In genomic region chr4:3070709-3071500, GRCh38 we compare ENCODE assay signal across 3 cellular contexts.
TF ChIP-seq lines count a peak whose summit lies in the region.

No MANE protein-coding gene starts in this region.

TF ChIP-seq in liver, 16 proteins besides CTCF, POLR2A, EP300 and RAD21:
- TF ChIP-seq TAF1 (conservative IDR thresholded peaks at IDR 0.05), result no peak
- TF ChIP-seq GABPA (IDR thresholded peaks at IDR 0.05 in 1 of 2, conservative IDR thresholded peaks at IDR 0.05 in 1 of 2), result no peak
- peak; percentile 36 to 52 for TF ChIP-seq HNF4A (conservative IDR thresholded peaks at IDR 0.05)
- TF ChIP-seq YY1 (IDR thresholded peaks at IDR 0.05), result peak; percentile 68
- TF ChIP-seq ZBTB33 (IDR thresholded peaks at IDR 0.05), result no peak
- TF ChIP-seq SP1 (IDR thresholded peaks at IDR 0.05), result peak; percentile 62
- no peak for TF ChIP-seq FOXA1 (IDR thresholded peaks at IDR 0.05)
- TF ChIP-seq REST (IDR thresholded peaks at IDR 0.05), result peak; percentile 12
- no peak for TF ChIP-seq HNF4G (IDR thresholded peaks at IDR 0.05)
- TF ChIP-seq RXRA (IDR thresholded peaks at IDR 0.05), result peak; percentile 29 to 51
- no peak for TF ChIP-seq NR2F2 (IDR thresholded peaks at IDR 0.05)

TF ChIP-seq in HepG2, 621 proteins besides CTCF, POLR2A, EP300 and RAD21:
- no peak for TF ChIP-seq ZC3H13 (CRISPR knock-in tag; IDR thresholded peaks at IDR 0.05)
- TF ChIP-seq PBX3 (CRISPR knock-in tag; IDR thresholded peaks at IDR 0.05; ENCODE audit: borderline replicate concordance), result no peak

TF ChIP-seq in IMR-90, 13 proteins besides CTCF, POLR2A, EP300 and RAD21:
- no peak for TF ChIP-seq MXI1 (IDR thresholded peaks at IDR 0.05; ENCODE audit: borderline replicate concordance, low read depth, low read length)
- no peak for TF ChIP-seq FOS (IDR thresholded peaks at IDR 0.05; ENCODE audit: low read depth, low read length)
- TF ChIP-seq USF2 (IDR thresholded peaks at IDR 0.05; ENCODE audit: low read depth, low read length), result no peak
- TF ChIP-seq CEBPB (IDR thresholded peaks at IDR 0.05; ENCODE audit: low read depth, low read length), result no peak
- no peak for TF ChIP-seq RCOR1 (IDR thresholded peaks at IDR 0.05; ENCODE audit: insufficient replicate concordance, low read length)
- no peak for TF ChIP-seq ELK1 (IDR thresholded peaks at IDR 0.05; ENCODE audit: borderline replicate concordance, low read depth, low read length)
